15 cellular contexts compared by ENCODE assay signal in genomic region chr15:78060232-78060631, GRCh38. TPM values are rescaled to one million over a fixed set of nuclear protein-coding genes. Genes with fewer than 3 reads are reported as not detected.
A peak's percentile ranks its signal among the peaks of the same experiment; 100 is the strongest.
DNase-seq lines count a peak whose midpoint lies in the region; ATAC-seq and TF ChIP-seq lines count a peak whose summit lies in the region.
"Had no signal": no experiment of that assay in that cellular context is flagged by ENCODE, and none has a peak within 500 bp of the region (broad histone marks: within the 10 kb centered on the region; RNA-seq: fewer than 3 reads in every experiment).

No MANE protein-coding gene starts in this region.

- H3K4me1 Mint-ChIP-seq in activated CD8-positive, alpha-beta T cell treated with anti-CD3 and anti-CD28 coated beads for 36 hours (ENCODE audit: low read depth): peaks cover 60% of the 10 kb centered on the region
- peaks cover 62% of the 10 kb centered on the region for H3K4me1 Mint-ChIP-seq in activated CD8-positive, alpha-beta T cell treated with anti-CD3 and anti-CD28 coated beads, Interleukin-2, amount 10 ng/mL, durations not matched to agents 7 days and 5 days (ENCODE audit: low read depth)

- H2AFZ ChIP-seq in OCI-LY1 (ENCODE audit: low read length): no peak overlapping the region

- H3K9me2 ChIP-seq in OCI-LY1 (ENCODE audit: low read depth, low read length): no peaks in the 10 kb centered on the region

- peaks cover 4% of the 10 kb centered on the region for H3K36me3 Mint-ChIP-seq in activated CD8-positive, alpha-beta T cell treated with anti-CD3 and anti-CD28 coated beads for 36 hours (ENCODE audit: low read depth)
- H3K36me3 Mint-ChIP-seq in activated CD8-positive, alpha-beta T cell treated with anti-CD3 and anti-CD28 coated beads, Interleukin-2, amount 10 ng/mL, durations not matched to agents 7 days and 5 days (ENCODE audit: low read depth): peaks cover 17% of the 10 kb centered on the region

- intact Hi-C loops in activated CD8-positive, alpha-beta T cell treated with anti-CD3 and anti-CD28 coated beads for 36 hours (cut with micrococcal nuclease): no loop called here
- intact Hi-C loops in stomach (cut with DNase I; ENCODE audit: low total_unique reads): no loop called here

- peak; percentile 37 for ATAC-seq in activated CD8-positive, alpha-beta T cell treated with anti-CD3 and anti-CD28 coated beads for 36 hours
- ATAC-seq in activated CD8-positive, alpha-beta T cell treated with anti-CD3 and anti-CD28 coated beads, Interleukin-2, amount 10 ng/mL, durations not matched to agents 7 days and 5 days: no peak
- ATAC-seq in HG03469 (IDR thresholded peaks at IDR 0.05; ENCODE audit: unreplicated experiment) (no peak), HG02610 (IDR thresholded peaks at IDR 0.05; ENCODE audit: unreplicated experiment) (no peak)
- ATAC-seq: right cardiac atrium, SK-N-SH treated with all-trans-retinoic acid at 6 μM for 48 hours had no signal

- H3K36me3 ChIP-seq in OCI-LY1 (ENCODE audit: insufficient read depth, low read length): no peaks in the 10 kb centered on the region
- no peaks in the 10 kb centered on the region for H3K36me3 ChIP-seq in stomach
- H3K36me3 ChIP-seq: adrenal gland had no signal

- H3K27me3 Mint-ChIP-seq in activated CD8-positive, alpha-beta T cell treated with anti-CD3 and anti-CD28 coated beads for 36 hours: no peaks in the 10 kb centered on the region
- H3K27me3 Mint-ChIP-seq in activated CD8-positive, alpha-beta T cell treated with anti-CD3 and anti-CD28 coated beads, Interleukin-2, amount 10 ng/mL, durations not matched to agents 7 days and 5 days (ENCODE audit: low read depth): no peaks in the 10 kb centered on the region

- peaks cover 54% of the 10 kb centered on the region for H3K79me2 ChIP-seq in OCI-LY1 (ENCODE audit: insufficient read depth, low read length)

- POLR2A ChIA-PET in activated CD8-positive, alpha-beta T cell treated with anti-CD3 and anti-CD28 coated beads for 36 hours (lab: Charles Lee): interaction anchor here (0.9 to 3.2 kb wide), 5 partner anchors 8 to 25 kb away, joined by 3 to 18 read pairs (median 4); no protein-coding TSS in a partner anchor
- POLR2A ChIA-PET in activated CD8-positive, alpha-beta T cell treated with anti-CD3 and anti-CD28 coated beads, Interleukin-2, amount 10 ng/mL, durations not matched to agents 7 days and 5 days (lab: Charles Lee): interaction anchor here (1.5 to 3.7 kb wide), 3 partner anchors 8 to 13 kb away, joined by 7 to 39 read pairs (median 20); no protein-coding TSS in a partner anchor

- TF ChIP-seq POLR2A in stomach (IDR thresholded peaks at IDR 0.05): no peak

- no peaks in the 10 kb centered on the region for H3K27me3 ChIP-seq in OCI-LY1 (ENCODE audit: insufficient read depth, low read length)
- no peaks in the 10 kb centered on the region for H3K27me3 ChIP-seq in stomach
- H3K27me3 ChIP-seq: adrenal gland had no signal

- no peaks in the 10 kb centered on the region for H3K9me3 Mint-ChIP-seq in activated CD8-positive, alpha-beta T cell treated with anti-CD3 and anti-CD28 coated beads for 36 hours
- H3K9me3 Mint-ChIP-seq in activated CD8-positive, alpha-beta T cell treated with anti-CD3 and anti-CD28 coated beads, Interleukin-2, amount 10 ng/mL, durations not matched to agents 7 days and 5 days (ENCODE audit: insufficient read depth): no peaks in the 10 kb centered on the region

- H3K9me3 ChIP-seq in OCI-LY1 (ENCODE audit: low read length) (no peaks in the 10 kb centered on the region), stomach (no peaks in the 10 kb centered on the region)
- H3K9me3 ChIP-seq: adrenal gland had no signal

- 83 to 93% (median 86%) methylated on average over 5 of the region's 5 CpGs for WGBS in stomach, 5 donors

- peak; percentile 36 for DNase-seq in activated CD8-positive, alpha-beta T cell treated with anti-CD3 and anti-CD28 coated beads for 36 hours
- DNase-seq in activated CD8-positive, alpha-beta T cell treated with anti-CD3 and anti-CD28 coated beads, Interleukin-2, amount 10 ng/mL, durations not matched to agents 7 days and 5 days: no peak
- DNase-seq in epithelial cell of prostate (ENCODE audit: low read depth, low spot score): no peak
- DNase-seq in stomach: no peak
- no peak for DNase-seq in cortex of kidney (lab: John Stamatoyannopoulos, UW)
- DNase-seq: adrenal gland; foreskin fibroblast; NK-92 treated with Interleukin-12 subunit alpha and Interleukin-12 subunit beta, amount 100 ng/mL, for 24 hours; right cardiac atrium had no signal

- no peak for TF ChIP-seq EP300 in stomach (IDR thresholded peaks at IDR 0.05)

- H3K4me3 ChIP-seq in OCI-LY1 (ENCODE audit: low read depth, low read length, poor library complexity, severe bottlenecking) (no peak overlapping the region), stomach (no peak overlapping the region)
- H3K4me3 ChIP-seq: adrenal gland had no signal

- H3F3A ChIP-seq in OCI-LY1 (ENCODE audit: insufficient read depth, low read length): no peaks in the 10 kb centered on the region

- CTCF ChIA-PET in activated CD8-positive, alpha-beta T cell treated with anti-CD3 and anti-CD28 coated beads for 36 hours (lab: Charles Lee): interaction anchor here (1.0 to 2.5 kb wide), 3 partner anchors 8 to 12 kb away, joined by 3 to 15 read pairs (median 5); no protein-coding TSS in a partner anchor
- CTCF ChIA-PET in activated CD8-positive, alpha-beta T cell treated with anti-CD3 and anti-CD28 coated beads, Interleukin-2, amount 10 ng/mL, durations not matched to agents 7 days and 5 days (lab: Charles Lee): interaction anchor here (1.0 to 21.0 kb wide), 4 partner anchors 8 to 47 kb away, joined by 3 to 305 read pairs (median 44); partner anchors contain the start of gene TBC1D2B

- H4K20me1 ChIP-seq in OCI-LY1 (ENCODE audit: insufficient read depth, low read length): no peaks in the 10 kb centered on the region

- H3K4me2 ChIP-seq in OCI-LY1 (ENCODE audit: low read length): peak overlapping the region; percentile 61; the same call in 1 of the 2 replicates

- no peak for TF ChIP-seq CTCF in activated CD8-positive, alpha-beta T cell treated with anti-CD3 and anti-CD28 coated beads for 36 hours (IDR thresholded peaks at IDR 0.05)
- TF ChIP-seq CTCF in OCI-LY1 (IDR thresholded peaks at IDR 0.05; ENCODE audit: low read length) (no peak), stomach (IDR thresholded peaks at IDR 0.05) (no peak)

- no peak overlapping the region for H3K9ac ChIP-seq in OCI-LY1 (ENCODE audit: low read length)

- H3K27ac ChIP-seq in OCI-LY1 (ENCODE audit: low read depth, low read length, poor library complexity, severe bottlenecking) (peak overlapping the region; percentile 94), epithelial cell of prostate (peak overlapping the region; percentile 92), stomach (peak overlapping the region; percentile 1 to 98 (median 77))

- H3K4me1 ChIP-seq in OCI-LY1 (ENCODE audit: insufficient read depth, low read length, severe bottlenecking) (peaks cover 90% of the 10 kb centered on the region), stomach (peaks cover 84 to 100% (median 93%) of the 10 kb centered on the region in 4 donors)

- H3K4me3 Mint-ChIP-seq in activated CD8-positive, alpha-beta T cell treated with anti-CD3 and anti-CD28 coated beads for 36 hours: no peak overlapping the region
- no peak overlapping the region for H3K4me3 Mint-ChIP-seq in activated CD8-positive, alpha-beta T cell treated with anti-CD3 and anti-CD28 coated beads, Interleukin-2, amount 10 ng/mL, durations not matched to agents 7 days and 5 days

- peak overlapping the region; percentile 83 for H3K27ac Mint-ChIP-seq in activated CD8-positive, alpha-beta T cell treated with anti-CD3 and anti-CD28 coated beads for 36 hours
- no peak overlapping the region for H3K27ac Mint-ChIP-seq in activated CD8-positive, alpha-beta T cell treated with anti-CD3 and anti-CD28 coated beads, Interleukin-2, amount 10 ng/mL, durations not matched to agents 7 days and 5 days

RNA-seq across cellular contexts. Expression of gene TBC1D2B, which starts 17.3 kb away (rescaled TPM):
- total RNA-seq in activated CD8-positive, alpha-beta T cell treated with anti-CD3 and anti-CD28 coated beads for 36 hours: 10 to 100 TPM; 62.9 to 65.7 TPM
- total RNA-seq in activated CD8-positive, alpha-beta T cell treated with anti-CD3 and anti-CD28 coated beads, Interleukin-2, amount 10 ng/mL, durations not matched to agents 7 days and 5 days: 100 to 1,000 TPM; 109 to 119 TPM
- total RNA-seq in stomach: 10 to 100 TPM; 38.2 to 61.7 (median 58.3) TPM
- polyA plus RNA-seq in stomach: 10 to 100 TPM in 2 of 3 donors, 1 to 10 TPM in 1; 9.3 to 12.4 (median 11.7) TPM

RNA-seq across cellular contexts. Expression of gene SH2D7, which starts 32.1 kb away (rescaled TPM):
- not detected for total RNA-seq in activated CD8-positive, alpha-beta T cell treated with anti-CD3 and anti-CD28 coated beads for 36 hours
- under 1 TPM; 0.29 to 0.31 TPM for total RNA-seq in activated CD8-positive, alpha-beta T cell treated with anti-CD3 and anti-CD28 coated beads, Interleukin-2, amount 10 ng/mL, durations not matched to agents 7 days and 5 days
- total RNA-seq in stomach: under 1 TPM in 2 of 5 donors, not detected in 3; 0.29 to 0.45 TPM
- not detected for polyA plus RNA-seq in stomach
- total RNA-seq: adrenal gland, dermis microvascular lymphatic vessel endothelial cell, right cardiac atrium, urinary bladder had no signal
- polyA plus RNA-seq: adrenal gland, urinary bladder had no signal
